Comparison of ENCODE assay signal across 32 cellular contexts in genomic region chr6:18550119-18550518, GRCh38.
"Had no signal": no experiment of that assay in that cellular context is flagged by ENCODE, and none has a peak within 500 bp of the region (broad histone marks: within the 10 kb centered on the region; RNA-seq: fewer than 3 reads in every experiment).

No MANE protein-coding gene starts in this region.

- H3K36me3 Mint-ChIP-seq: T-cell had no signal

- H3K4me3 Mint-ChIP-seq: T-cell had no signal

- H3K4me3 ChIP-seq: MG63, Peyer's patch, SK-N-MC had no signal

- ATAC-seq: PC-3, SK-N-SH treated with all-trans-retinoic acid at 6 μM for 48 hours, T-cell had no signal

- H3K27ac Mint-ChIP-seq: T-cell had no signal

- H3K27ac ChIP-seq: Peyer's patch, SK-N-MC had no signal

- DNase-seq: Kasumi-1, MG63, NCI-H1048, NCI-H1092 treated with DMSO at 0.1 percent for 48 hours, NCI-H1105 treated with DMSO at 0.1 percent for 48 hours, NCI-H1417, NCI-H1436, NCI-H146, NCI-H1694, NCI-H187, NCI-H1930, NCI-H2029 treated with DMSO at 0.1 percent for 48 hours, NCI-H2081 treated with DMSO at 0.1 percent for 48 hours, NCI-H2107, NCI-H2171, NCI-H226, NCI-H446 treated with DMSO at 0.1 percent for 48 hours, NCI-H510A, NCI-H524, NCI-H526, NCI-H69, NCI-H748 treated with DMSO at 0.1 percent for 48 hours, NCI-H82, OCI-M1, PC-3, Peyer's patch, Right ventricle myocardium superior, RPMI8226, SHP77 treated with DMSO at 0.1 percent for 48 hours, T-cell had no signal

- H3K4me1 Mint-ChIP-seq: T-cell had no signal

- H3K27me3 ChIP-seq: MG63, Peyer's patch had no signal

- H3K4me1 ChIP-seq: Peyer's patch had no signal

- H3K9me3 ChIP-seq: MG63, Peyer's patch had no signal

- H3K36me3 ChIP-seq: MG63, Peyer's patch had no signal
